In the genomic region with DNA sequence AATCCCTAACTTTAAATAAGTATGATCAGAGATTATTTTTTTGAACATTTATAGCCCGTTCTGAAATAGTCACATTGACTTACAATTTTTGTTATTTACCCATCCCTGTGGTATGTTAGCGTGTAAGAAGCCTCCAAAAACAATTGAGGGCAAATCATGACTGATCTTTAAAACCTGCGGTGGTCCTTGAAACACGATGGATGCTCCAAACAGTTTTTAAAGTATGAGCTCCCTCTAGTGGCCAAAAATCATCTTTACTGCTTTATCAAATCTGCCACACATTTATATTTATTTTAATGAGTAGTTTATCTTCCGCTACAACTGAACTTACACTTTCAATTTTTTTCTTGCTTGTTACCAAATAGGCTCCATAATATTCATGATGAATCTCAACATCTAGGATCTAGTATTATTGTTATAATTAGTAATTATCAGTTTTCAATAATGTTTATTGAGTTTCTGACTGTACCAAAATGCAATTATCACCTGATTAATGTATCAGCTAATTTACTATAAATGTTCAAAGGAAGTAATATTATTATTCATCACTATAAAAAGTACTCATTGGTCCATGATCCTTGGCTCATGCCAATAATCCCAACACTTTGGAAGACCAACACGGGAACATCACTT, we compare ENCODE assay signal across 8 cellular contexts. TPM values are rescaled to one million over a fixed set of nuclear protein-coding genes. Genes with fewer than 3 reads are reported as not detected.
DNase-seq lines count a peak whose midpoint lies in the region; ATAC-seq and TF ChIP-seq lines count a peak whose summit lies in the region.

No MANE protein-coding gene starts in this region.

- ATAC-seq in GM21515 (IDR thresholded peaks at IDR 0.05; ENCODE audit: unreplicated experiment) = peak; percentile 66
- ATAC-seq in activated naive CD8-positive, alpha-beta T cell treated with anti-CD3 and anti-CD28 coated beads, Interleukin-2, amount 50 U/mL, for 24 hours = no peak
- ATAC-seq in stimulated activated memory B cell treated with anti-CD40 and anti-IgM and Interleukin-4, amounts not matched to agents 10 μg/mL and 1 μg/mL and 100 μg/mL, for 72 hours = no peak

- no peaks in the 10 kb centered on the region for H3K9me3 ChIP-seq in osteoblast (ENCODE audit: low read depth, low read length)

- no peaks in the 10 kb centered on the region for H3K9me3 Mint-ChIP-seq in activated naive CD8-positive, alpha-beta T cell treated with anti-CD3 and anti-CD28 coated beads, Interleukin-2, amount 50 U/mL, for 24 hours
- H3K9me3 Mint-ChIP-seq in stimulated activated memory B cell treated with anti-CD40 and anti-IgM and Interleukin-4, amounts not matched to agents 10 μg/mL and 1 μg/mL and 100 μg/mL, for 72 hours = no peaks in the 10 kb centered on the region

- no peaks in the 10 kb centered on the region for H3K79me2 ChIP-seq in osteoblast (ENCODE audit: insufficient read depth, low read length)

- no peaks in the 10 kb centered on the region for H3K36me3 ChIP-seq in osteoblast (ENCODE audit: insufficient read depth, low read length)

- peaks cover 3% of the 10 kb centered on the region for H3K27me3 Mint-ChIP-seq in activated naive CD8-positive, alpha-beta T cell treated with anti-CD3 and anti-CD28 coated beads, Interleukin-2, amount 50 U/mL, for 24 hours
- H3K27me3 Mint-ChIP-seq in stimulated activated memory B cell treated with anti-CD40 and anti-IgM and Interleukin-4, amounts not matched to agents 10 μg/mL and 1 μg/mL and 100 μg/mL, for 72 hours = no peaks in the 10 kb centered on the region

- peak; percentile 52 for DNase-seq in DMS114 treated with DMSO at 0.1 percent for 48 hours (lab: John Stamatoyannopoulos, UW; ENCODE audit: unreplicated experiment)
- DNase-seq in NCI-H1092 (lab: John Stamatoyannopoulos, UW) = peak; percentile 49
- peak; percentile 35 for DNase-seq in SHP77 treated with DMSO at 0.1 percent for 48 hours (lab: John Stamatoyannopoulos, UW)
- peak; percentile 51 to 72 for DNase-seq in erythroblast (lab: John Stamatoyannopoulos, UW)
- peak; percentile 75 for DNase-seq in osteoblast (ENCODE audit: insufficient read length, low spot score, missing footprints)
- no peak for DNase-seq in activated naive CD8-positive, alpha-beta T cell treated with anti-CD3 and anti-CD28 coated beads, Interleukin-2, amount 50 U/mL, for 24 hours

- H4K20me1 ChIP-seq in osteoblast (ENCODE audit: insufficient read depth, low read length) = no peaks in the 10 kb centered on the region

- peak; percentile 69 for TF ChIP-seq CTCF in osteoblast (IDR thresholded peaks at IDR 0.05; ENCODE audit: extremely low read depth, low read depth, low read length)

- H3K4me1 ChIP-seq in osteoblast (ENCODE audit: insufficient read depth, low read length) = peaks cover 5% of the 10 kb centered on the region

- peak overlapping the region; percentile 71 for H3K27ac ChIP-seq in osteoblast (ENCODE audit: low read depth, low read length)

- no peaks in the 10 kb centered on the region for H3K27me3 ChIP-seq in osteoblast (ENCODE audit: insufficient read depth, low read length)

- no peaks in the 10 kb centered on the region for H3K4me1 Mint-ChIP-seq in activated naive CD8-positive, alpha-beta T cell treated with anti-CD3 and anti-CD28 coated beads, Interleukin-2, amount 50 U/mL, for 24 hours
- H3K4me1 Mint-ChIP-seq in stimulated activated memory B cell treated with anti-CD40 and anti-IgM and Interleukin-4, amounts not matched to agents 10 μg/mL and 1 μg/mL and 100 μg/mL, for 72 hours = no peaks in the 10 kb centered on the region

- no peaks in the 10 kb centered on the region for H3K36me3 Mint-ChIP-seq in activated naive CD8-positive, alpha-beta T cell treated with anti-CD3 and anti-CD28 coated beads, Interleukin-2, amount 50 U/mL, for 24 hours (ENCODE audit: low read depth)
- no peaks in the 10 kb centered on the region for H3K36me3 Mint-ChIP-seq in stimulated activated memory B cell treated with anti-CD40 and anti-IgM and Interleukin-4, amounts not matched to agents 10 μg/mL and 1 μg/mL and 100 μg/mL, for 72 hours

- no peak overlapping the region for H3K27ac Mint-ChIP-seq in activated naive CD8-positive, alpha-beta T cell treated with anti-CD3 and anti-CD28 coated beads, Interleukin-2, amount 50 U/mL, for 24 hours
- no peak overlapping the region for H3K27ac Mint-ChIP-seq in stimulated activated memory B cell treated with anti-CD40 and anti-IgM and Interleukin-4, amounts not matched to agents 10 μg/mL and 1 μg/mL and 100 μg/mL, for 72 hours

- no peak overlapping the region for H3K4me3 ChIP-seq in osteoblast (ENCODE audit: insufficient read depth, low read length)

- peak overlapping the region; percentile 56 for H3K4me2 ChIP-seq in osteoblast (ENCODE audit: insufficient read depth, low read length)

- no peak overlapping the region for H3K4me3 Mint-ChIP-seq in activated naive CD8-positive, alpha-beta T cell treated with anti-CD3 and anti-CD28 coated beads, Interleukin-2, amount 50 U/mL, for 24 hours
- H3K4me3 Mint-ChIP-seq in stimulated activated memory B cell treated with anti-CD40 and anti-IgM and Interleukin-4, amounts not matched to agents 10 μg/mL and 1 μg/mL and 100 μg/mL, for 72 hours = no peak overlapping the region

- no peak overlapping the region for H2AFZ ChIP-seq in osteoblast (ENCODE audit: low read length)

- TF ChIP-seq POLR2A in erythroblast (IDR thresholded peaks at IDR 0.05; ENCODE audit: low read length) = no peak

RNA-seq across cellular contexts. Expression of gene MARCKS, which starts 52.2 kb away (rescaled TPM):
- total RNA-seq in osteoblast = 535 and 570 TPM in 2 replicates
